In genomic region chr18:23236876-23237468, GRCh38 we compare ENCODE assay signal across 1 cellular context.
TF ChIP-seq lines count a peak whose summit lies in the region.

No MANE protein-coding gene starts in this region.

TF ChIP-seq in endothelial cell of umbilical vein, 7 proteins besides CTCF, POLR2A, EP300 and RAD21:
- no peak for TF ChIP-seq FOS (IDR thresholded peaks at IDR 0.05; ENCODE audit: borderline replicate concordance, insufficient read depth, low read length)
- no peak for TF ChIP-seq GATA2 (IDR thresholded peaks at IDR 0.05; ENCODE audit: insufficient read depth, insufficient read length, low read depth, low read length)
- no peak for TF ChIP-seq MAX (IDR thresholded peaks at IDR 0.05; ENCODE audit: insufficient read depth, insufficient read length)
- TF ChIP-seq EZH2 (IDR thresholded peaks at IDR 0.05; ENCODE audit: borderline replicate concordance, low read depth, low read length, severe bottlenecking) = no peak
- TF ChIP-seq POLR2AphosphoS5 (IDR thresholded peaks at IDR 0.05; ENCODE audit: insufficient read depth, low read depth, low read length) = no peak
- TF ChIP-seq JUN (IDR thresholded peaks at IDR 0.05; ENCODE audit: borderline replicate concordance, insufficient read depth, insufficient read length, low read depth) = no peak
- TF ChIP-seq MYC (IDR thresholded peaks at IDR 0.05; ENCODE audit: low read depth, low read length) = no peak
